ENCODE assay signal across 10 cellular contexts in the genomic region with DNA sequence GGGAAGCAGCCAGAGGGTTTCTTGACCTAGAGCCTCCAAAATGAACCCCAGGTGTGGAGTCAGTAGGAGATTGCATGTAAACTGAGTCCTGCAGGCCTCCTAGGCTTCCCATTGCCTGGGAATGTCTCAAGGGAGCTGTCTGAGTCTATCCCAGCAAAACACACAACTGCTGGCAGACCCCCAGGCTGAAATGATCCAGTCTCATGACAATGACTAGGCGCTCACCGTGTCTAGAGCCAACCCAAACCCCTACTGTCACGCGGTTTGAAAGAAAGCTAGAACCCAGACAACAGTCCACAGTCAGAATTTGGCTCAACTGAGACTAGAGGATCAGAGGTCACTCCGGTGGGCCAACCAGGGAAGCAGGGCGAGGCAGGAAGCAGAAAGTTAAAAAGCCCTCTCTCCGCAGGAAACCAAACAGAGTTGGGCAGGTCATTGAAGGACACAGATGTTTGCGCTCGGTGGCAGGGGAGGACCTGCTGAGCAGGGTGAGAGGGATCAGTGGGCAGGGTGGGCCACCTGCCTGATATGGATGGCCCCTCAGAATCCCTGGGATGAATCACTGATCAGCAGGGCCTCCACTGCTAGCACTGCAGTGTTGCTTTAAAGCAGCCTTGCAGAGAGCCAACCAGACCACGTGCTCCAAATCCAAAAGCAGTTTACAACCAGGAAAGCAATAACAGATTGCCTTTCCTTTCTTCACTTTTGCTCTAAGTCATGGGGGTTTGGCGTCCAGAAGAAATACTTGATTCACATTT. TPM values are rescaled to one million over a fixed set of nuclear protein-coding genes. Genes with fewer than 3 reads are reported as not detected.
A peak's percentile ranks its signal among the peaks of the same experiment; 100 is the strongest.
DNase-seq lines count a peak whose midpoint lies in the region; ATAC-seq, FAIRE-seq and TF ChIP-seq lines count a peak whose summit lies in the region.
"Had no signal": no experiment of that assay in that cellular context is flagged by ENCODE, and none has a peak within 500 bp of the region (broad histone marks: within the 10 kb centered on the region; RNA-seq: fewer than 3 reads in every experiment).

No MANE protein-coding gene starts in this region.

- peaks cover 13% of the 10 kb centered on the region for H3K4me1 ChIP-seq in HUES48 (ENCODE audit: control insufficient read depth, insufficient read depth, low read length)
- peaks cover 87% of the 10 kb centered on the region for H3K4me1 ChIP-seq in astrocyte (ENCODE audit: insufficient read depth, low read length)
- H3K4me1 ChIP-seq in smooth muscle cell (ENCODE audit: low read depth) = peaks cover 50% of the 10 kb centered on the region

- H3K4me3 Mint-ChIP-seq in astrocyte (ENCODE audit: unreplicated experiment) = peak overlapping the region; percentile 69
- no peak overlapping the region for H3K4me3 Mint-ChIP-seq in activated CD4-positive, alpha-beta memory T cell treated with anti-CD3 and anti-CD28 coated beads, Interleukin-2, amount 10 ng/mL, durations not matched to agents 7 days and 5 days
- no peak overlapping the region for H3K4me3 Mint-ChIP-seq in stimulated activated naive B cell treated with anti-CD40 and anti-IgM and Interleukin-4, amounts not matched to agents 10 μg/mL and 1 μg/mL and 100 μg/mL, for 72 hours

- H3K4me3 ChIP-seq in HUES48 (ENCODE audit: low read depth, low read length) (no peak overlapping the region), astrocyte (ENCODE audit: insufficient read depth, low read depth, low read length) (no peak overlapping the region), smooth muscle cell (no peak overlapping the region)

- H3K27me3 Mint-ChIP-seq in astrocyte (ENCODE audit: low read depth, unreplicated experiment) = no peaks in the 10 kb centered on the region
- no peaks in the 10 kb centered on the region for H3K27me3 Mint-ChIP-seq in activated CD4-positive, alpha-beta memory T cell treated with anti-CD3 and anti-CD28 coated beads, Interleukin-2, amount 10 ng/mL, durations not matched to agents 7 days and 5 days
- H3K27me3 Mint-ChIP-seq in stimulated activated naive B cell treated with anti-CD40 and anti-IgM and Interleukin-4, amounts not matched to agents 10 μg/mL and 1 μg/mL and 100 μg/mL, for 72 hours = peaks cover 10 to 18% of the 10 kb centered on the region in 2 donors

- H3K36me3 ChIP-seq in HUES48 (ENCODE audit: control insufficient read depth, insufficient read depth, low read length) (peaks cover 18% of the 10 kb centered on the region; the same call in 1 of the 2 replicates), astrocyte (ENCODE audit: insufficient read depth, low read length) (peaks cover 39% of the 10 kb centered on the region), smooth muscle cell (ENCODE audit: low read depth) (no peaks in the 10 kb centered on the region)

- H3K9ac ChIP-seq in HUES48 (ENCODE audit: low read depth, low read length) = no peak overlapping the region
- H3K9ac ChIP-seq in astrocyte (ENCODE audit: low read length) = peak overlapping the region; percentile 60
- H3K9ac ChIP-seq in smooth muscle cell (ENCODE audit: low read depth) = no peak overlapping the region

- peaks cover 86% of the 10 kb centered on the region for H3K4me1 Mint-ChIP-seq in astrocyte (ENCODE audit: low read depth, unreplicated experiment)
- peaks cover 16% of the 10 kb centered on the region for H3K4me1 Mint-ChIP-seq in activated CD4-positive, alpha-beta memory T cell treated with anti-CD3 and anti-CD28 coated beads, Interleukin-2, amount 10 ng/mL, durations not matched to agents 7 days and 5 days
- peaks cover 3 to 7% of the 10 kb centered on the region in 2 donors for H3K4me1 Mint-ChIP-seq in stimulated activated naive B cell treated with anti-CD40 and anti-IgM and Interleukin-4, amounts not matched to agents 10 μg/mL and 1 μg/mL and 100 μg/mL, for 72 hours

- DNase-seq in astrocyte (ENCODE audit: low read depth) (no peak), left colon (no peak), smooth muscle cell (lab: John Stamatoyannopoulos, UW; ENCODE audit: unreplicated experiment) (no peak), D721Med (ENCODE audit: insufficient read length, low spot score) (no peak)
- DNase-seq in activated CD4-positive, alpha-beta memory T cell treated with anti-CD3 and anti-CD28 coated beads, Interleukin-2, amount 10 ng/mL, durations not matched to agents 7 days and 5 days = no peak
- DNase-seq in stimulated activated naive B cell treated with anti-CD40 and anti-IgM and Interleukin-4, amounts not matched to agents 10 μg/mL and 1 μg/mL and 100 μg/mL, for 72 hours = no peak
- DNase-seq: NCI-H187 treated with DMSO at 0.1 percent for 48 hours, occipital lobe had no signal

- no peak for FAIRE-seq in astrocyte (lab: Jason Lieb, UNC)
- FAIRE-seq in D721Med (lab: Jason Lieb, UNC) = no peak

- H3K9me3 Mint-ChIP-seq in astrocyte (ENCODE audit: unreplicated experiment) = no peaks in the 10 kb centered on the region
- no peaks in the 10 kb centered on the region for H3K9me3 Mint-ChIP-seq in activated CD4-positive, alpha-beta memory T cell treated with anti-CD3 and anti-CD28 coated beads, Interleukin-2, amount 10 ng/mL, durations not matched to agents 7 days and 5 days
- H3K9me3 Mint-ChIP-seq in stimulated activated naive B cell treated with anti-CD40 and anti-IgM and Interleukin-4, amounts not matched to agents 10 μg/mL and 1 μg/mL and 100 μg/mL, for 72 hours = no peaks in the 10 kb centered on the region

- peak overlapping the region; percentile 75 for H3K27ac Mint-ChIP-seq in astrocyte (ENCODE audit: unreplicated experiment)
- H3K27ac Mint-ChIP-seq in activated CD4-positive, alpha-beta memory T cell treated with anti-CD3 and anti-CD28 coated beads, Interleukin-2, amount 10 ng/mL, durations not matched to agents 7 days and 5 days = no peak overlapping the region
- no peak overlapping the region for H3K27ac Mint-ChIP-seq in stimulated activated naive B cell treated with anti-CD40 and anti-IgM and Interleukin-4, amounts not matched to agents 10 μg/mL and 1 μg/mL and 100 μg/mL, for 72 hours

- H2AFZ ChIP-seq in astrocyte (ENCODE audit: low read depth, low read length) = no peak overlapping the region
- no peak overlapping the region for H2AFZ ChIP-seq in smooth muscle cell (ENCODE audit: low read depth)

- H3K27ac ChIP-seq in HUES48 (ENCODE audit: low read depth, low read length) = peak overlapping the region; percentile 11
- peak overlapping the region; percentile 73 for H3K27ac ChIP-seq in astrocyte (ENCODE audit: low read depth, low read length)
- peak overlapping the region; percentile 96 for H3K27ac ChIP-seq in smooth muscle cell (ENCODE audit: low read depth)

- H4K20me1 ChIP-seq in astrocyte (ENCODE audit: insufficient read depth, low read length) = peaks cover 95% of the 10 kb centered on the region
- H4K20me1 ChIP-seq in smooth muscle cell (ENCODE audit: low read depth) = peaks cover 100% of the 10 kb centered on the region

- CTCF ChIA-PET in activated CD4-positive, alpha-beta memory T cell treated with anti-CD3 and anti-CD28 coated beads, Interleukin-2, amount 10 ng/mL, durations not matched to agents 7 days and 5 days (lab: Charles Lee) = no interaction called here

- H3K9me3 ChIP-seq in HUES48 (ENCODE audit: control insufficient read depth, insufficient read depth, low read length) (no peaks in the 10 kb centered on the region), astrocyte (ENCODE audit: insufficient read depth, low read depth, low read length) (no peaks in the 10 kb centered on the region), smooth muscle cell (replicated peaks; ENCODE audit: low read depth) (no peaks in the 10 kb centered on the region)

- H3K79me2 ChIP-seq in astrocyte (ENCODE audit: insufficient read depth, low read length) = peaks cover 99% of the 10 kb centered on the region
- H3K79me2 ChIP-seq in smooth muscle cell (ENCODE audit: low read depth) = peaks cover 91% of the 10 kb centered on the region

- peaks cover 28% of the 10 kb centered on the region for H3K36me3 Mint-ChIP-seq in astrocyte (ENCODE audit: low read depth, unreplicated experiment)
- no peaks in the 10 kb centered on the region for H3K36me3 Mint-ChIP-seq in activated CD4-positive, alpha-beta memory T cell treated with anti-CD3 and anti-CD28 coated beads, Interleukin-2, amount 10 ng/mL, durations not matched to agents 7 days and 5 days (ENCODE audit: low read depth)
- no peaks in the 10 kb centered on the region for H3K36me3 Mint-ChIP-seq in stimulated activated naive B cell treated with anti-CD40 and anti-IgM and Interleukin-4, amounts not matched to agents 10 μg/mL and 1 μg/mL and 100 μg/mL, for 72 hours

- H3F3A ChIP-seq in smooth muscle cell (ENCODE audit: low read depth) = peaks cover 78% of the 10 kb centered on the region

- intact Hi-C loops in left colon (cut with DNase I, micrococcal nuclease) = no loop called here

- H3K4me2 ChIP-seq in astrocyte (ENCODE audit: low read length) (peak overlapping the region; percentile 61), smooth muscle cell (peak overlapping the region; percentile 41)

- ATAC-seq in left colon (peak; percentile 72), HG03342 (IDR thresholded peaks at IDR 0.05; ENCODE audit: unreplicated experiment) (no peak)
- no peak for ATAC-seq in stimulated activated naive B cell treated with anti-CD40 and anti-IgM and Interleukin-4, amounts not matched to agents 10 μg/mL and 1 μg/mL and 100 μg/mL, for 72 hours (replicated peaks)

- POLR2A ChIA-PET in activated CD4-positive, alpha-beta memory T cell treated with anti-CD3 and anti-CD28 coated beads, Interleukin-2, amount 10 ng/mL, durations not matched to agents 7 days and 5 days (lab: Charles Lee) = no interaction called here

- TF ChIP-seq CTCF in astrocyte (IDR thresholded peaks at IDR 0.05; ENCODE audit: insufficient read depth, low read depth, low read length) = no peak
- no peak for TF ChIP-seq CTCF in smooth muscle cell (IDR thresholded peaks at IDR 0.05; ENCODE audit: borderline replicate concordance, insufficient read depth, poor library complexity, severe bottlenecking)
- TF ChIP-seq CTCF in D721Med (IDR thresholded peaks at IDR 0.05; ENCODE audit: insufficient read depth, missing control alignments) = no peak

- 74% methylated on average over 11 of the region's 11 CpGs for WGBS in smooth muscle cell (ENCODE audit: low lambda C conversion rate)

- H3K27me3 ChIP-seq in HUES48 (ENCODE audit: control insufficient read depth, insufficient read depth, low read length) (no peaks in the 10 kb centered on the region), astrocyte (ENCODE audit: insufficient read depth, low read length) (no peaks in the 10 kb centered on the region), smooth muscle cell (ENCODE audit: low read depth) (no peaks in the 10 kb centered on the region)

RNA-seq across cellular contexts. Expression of gene ACTN1, which starts 23.8 kb away (rescaled TPM):
- total RNA-seq in astrocyte (1,163 and 1,186 TPM in 2 replicates), left colon (100 to 1,000 TPM in 1 of 2 donors, 10 to 100 TPM in 1; 89.9 to 132 TPM), smooth muscle cell (361 and 422 TPM in 2 replicates)
- polyA plus RNA-seq in smooth muscle cell = 741 and 806 TPM in 2 replicates
- 10 to 100 TPM; 34.7 to 37.1 TPM for total RNA-seq in activated CD4-positive, alpha-beta memory T cell treated with anti-CD3 and anti-CD28 coated beads, Interleukin-2, amount 10 ng/mL, durations not matched to agents 7 days and 5 days

Comparison
In these comparisons a context has a peak if more than half of its experiments do, and no peak if none do; other contexts are left out.
1. H3K27ac ChIP-seq: peak in every context shown above with its lines; median percentile 96 in smooth muscle cell; 73 in astrocyte; 11 in HUES48.